In genomic region chr3:99534951-99535704, GRCh38 we compare ENCODE assay signal across 13 cellular contexts.
A peak's percentile ranks its signal among the peaks of the same experiment; 100 is the strongest.
DNase-seq lines count a peak whose midpoint lies in the region; ATAC-seq and TF ChIP-seq lines count a peak whose summit lies in the region.
"Had no signal": no experiment of that assay in that cellular context is flagged by ENCODE, and none has a peak within 500 bp of the region (broad histone marks: within the 10 kb centered on the region; RNA-seq: fewer than 3 reads in every experiment).

No MANE protein-coding gene starts in this region.

- peak overlapping the region; percentile 43 for H3K27ac ChIP-seq in brain microvascular endothelial cell

- no peak overlapping the region for H3K4me3 ChIP-seq in brain microvascular endothelial cell (ENCODE audit: low read depth, low read length)
- H3K4me3 ChIP-seq: heart left ventricle had no signal

- TF ChIP-seq CTCF in brain microvascular endothelial cell (IDR thresholded peaks at IDR 0.05; ENCODE audit: low read depth, low read length, missing control alignments): no peak
- TF ChIP-seq CTCF in nephron progenitor cell (IDR thresholded peaks at IDR 0.05): no peak

- H3K27me3 ChIP-seq in brain microvascular endothelial cell (replicated peaks): no peaks in the 10 kb centered on the region
- H3K27me3 ChIP-seq: heart left ventricle had no signal

- ATAC-seq in GM18502 (IDR thresholded peaks at IDR 0.05; ENCODE audit: poor library complexity, unreplicated experiment): peak; percentile 50
- peak; percentile 62 for ATAC-seq in HG03159 (IDR thresholded peaks at IDR 0.05; ENCODE audit: unreplicated experiment)
- no peak for ATAC-seq in esophagus mucosa

- no peaks in the 10 kb centered on the region for H3K27me3 Mint-ChIP-seq in nephron progenitor cell (ENCODE audit: low read depth, poor library complexity)

- no peaks in the 10 kb centered on the region for H3K4me1 Mint-ChIP-seq in nephron progenitor cell
- H3K4me1 Mint-ChIP-seq: activated B cell treated with CpG ODN at 0.5 μM for 24 hours; activated naive CD8-positive, alpha-beta T cell treated with anti-CD3 and anti-CD28 coated beads for 36 hours had no signal

- in situ Hi-C loops in brain microvascular endothelial cell (cut with HindIII; ENCODE audit: low pct_ligation_motif_present, low sequenced_read_pairs): no loop called here

- no peaks in the 10 kb centered on the region for H3K36me3 Mint-ChIP-seq in nephron progenitor cell (ENCODE audit: low read depth)
- H3K36me3 Mint-ChIP-seq: activated naive CD8-positive, alpha-beta T cell treated with anti-CD3 and anti-CD28 coated beads for 36 hours had no signal

- no peak overlapping the region for H3K27ac Mint-ChIP-seq in nephron progenitor cell
- H3K27ac Mint-ChIP-seq: activated B cell treated with CpG ODN at 0.5 μM for 24 hours; activated naive CD8-positive, alpha-beta T cell treated with anti-CD3 and anti-CD28 coated beads for 36 hours had no signal

- DNase-seq in brain microvascular endothelial cell: peak; percentile 69
- DNase-seq in nephron progenitor cell: peak; percentile 4
- no peak for DNase-seq in activated CD4-positive, CD25-positive, alpha-beta regulatory T cell treated with anti-CD3 and anti-CD28 coated beads, Interleukin-2, amount 50 U/mL, for 72 hours
- DNase-seq in NCI-H2227 (lab: John Stamatoyannopoulos, UW; ENCODE audit: unreplicated experiment): no peak
- no peak for DNase-seq in Ammon's horn (ENCODE audit: low spot score)
- DNase-seq: activated B cell treated with CpG ODN at 0.5 μM for 24 hours; activated naive CD8-positive, alpha-beta T cell treated with anti-CD3 and anti-CD28 coated beads for 36 hours; DMS79 treated with DMSO at 0.1 percent for 48 hours; heart left ventricle; NK-92 treated with Interleukin-12 subunit alpha and Interleukin-12 subunit beta, amount 100 ng/mL, for 24 hours had no signal

- no peaks in the 10 kb centered on the region for H3K36me3 ChIP-seq in brain microvascular endothelial cell (replicated peaks)
- H3K36me3 ChIP-seq: heart left ventricle had no signal

- H3K4me3 Mint-ChIP-seq in nephron progenitor cell: no peak overlapping the region
- H3K4me3 Mint-ChIP-seq: activated B cell treated with CpG ODN at 0.5 μM for 24 hours; activated naive CD8-positive, alpha-beta T cell treated with anti-CD3 and anti-CD28 coated beads for 36 hours had no signal

- H3K9me3 Mint-ChIP-seq in nephron progenitor cell: no peaks in the 10 kb centered on the region
- H3K9me3 Mint-ChIP-seq: activated B cell treated with CpG ODN at 0.5 μM for 24 hours; activated naive CD8-positive, alpha-beta T cell treated with anti-CD3 and anti-CD28 coated beads for 36 hours had no signal

Comparison
In these comparisons a context has a peak if more than half of its experiments do, and no peak if none do; other contexts are left out.
1. DNase-seq: peak in brain microvascular endothelial cell (single experiment) and nephron progenitor cell (single experiment); none in activated CD4-positive, CD25-positive, alpha-beta regulatory T cell treated with anti-CD3 and anti-CD28 coated beads, Interleukin-2, amount 50 U/mL, for 72 hours (single experiment), NCI-H2227 (single experiment) and Ammon's horn (single experiment).